In genomic region chr7:157138101-157138423, GRCh38 we compare ENCODE assay signal across 8 cellular contexts. TPM values are rescaled to one million over a fixed set of nuclear protein-coding genes. Genes with fewer than 3 reads are reported as not detected.
DNase-seq lines count a peak whose midpoint lies in the region; ATAC-seq and TF ChIP-seq lines count a peak whose summit lies in the region.

No MANE protein-coding gene starts in this region.

- no peak overlapping the region for H4K8ac ChIP-seq in mesendoderm (ENCODE audit: low read depth, low read length)

- H3K23ac ChIP-seq in mesendoderm (ENCODE audit: low read length): no peak overlapping the region

- H3K4me2 ChIP-seq in mesendoderm (ENCODE audit: low read length): peak overlapping the region; percentile 35

- peaks cover 11% of the 10 kb centered on the region for H3K36me3 ChIP-seq in left ventricle myocardium inferior
- no peaks in the 10 kb centered on the region for H3K36me3 ChIP-seq in body of pancreas (replicated peaks in 1 of 2; ENCODE audit: insufficient read depth in 1 of 2, low read depth in 2 of 2)
- H3K36me3 ChIP-seq in mesendoderm (ENCODE audit: control insufficient read depth, insufficient read depth, low read length): peaks cover 7% of the 10 kb centered on the region
- H3K36me3 ChIP-seq in uterus: no peaks in the 10 kb centered on the region

- TF ChIP-seq CTCF in left ventricle myocardium inferior (IDR thresholded peaks at IDR 0.05; ENCODE audit: borderline replicate concordance): no peak
- TF ChIP-seq CTCF in body of pancreas (IDR thresholded peaks at IDR 0.05): no peak
- no peak for TF ChIP-seq CTCF in uterus (IDR thresholded peaks at IDR 0.05)

- H2BK15ac ChIP-seq in mesendoderm (replicated peaks; ENCODE audit: low read depth): no peak overlapping the region

- peaks cover 38% of the 10 kb centered on the region for H3K79me2 ChIP-seq in mesendoderm (ENCODE audit: control insufficient read depth, insufficient read depth, low read length)

- H3K27me3 ChIP-seq in left ventricle myocardium inferior (ENCODE audit: low read depth) (no peaks in the 10 kb centered on the region), body of pancreas (no peaks in the 10 kb centered on the region), mesendoderm (ENCODE audit: insufficient read depth, low read length, poor library complexity) (no peaks in the 10 kb centered on the region), uterus (no peaks in the 10 kb centered on the region)

- DNase-seq in left ventricle myocardium inferior (no peak), Right ventricle myocardium superior (no peak), body of pancreas (no peak), mesendoderm (no peak), uterus (no peak), NCI-H345 treated with DMSO at 0.1 percent for 48 hours (lab: John Stamatoyannopoulos, UW; ENCODE audit: unreplicated experiment) (no peak)

- no peak overlapping the region for H2BK5ac ChIP-seq in mesendoderm (ENCODE audit: low read length)

- peaks cover 39% of the 10 kb centered on the region for H3K4me1 ChIP-seq in left ventricle myocardium inferior
- peaks cover 42% of the 10 kb centered on the region for H3K4me1 ChIP-seq in body of pancreas
- H3K4me1 ChIP-seq in mesendoderm (ENCODE audit: control insufficient read depth, low read depth, low read length): peaks cover 6% of the 10 kb centered on the region
- H3K4me1 ChIP-seq in uterus: peaks cover 1 to 12% of the 10 kb centered on the region in 2 donors

- TF ChIP-seq POLR2A in body of pancreas (IDR thresholded peaks at IDR 0.05) (no peak), uterus (IDR thresholded peaks at IDR 0.05) (no peak)

- H3K9ac ChIP-seq in mesendoderm (ENCODE audit: low read length): peak overlapping the region; percentile 62

- no peak overlapping the region for H2BK120ac ChIP-seq in mesendoderm (ENCODE audit: low read depth, low read length)

- H3K27ac ChIP-seq in left ventricle myocardium inferior (replicated peaks): peak overlapping the region; percentile 95
- peak overlapping the region; percentile 88 to 97 (median 94) for H3K27ac ChIP-seq in body of pancreas
- H3K27ac ChIP-seq in mesendoderm (ENCODE audit: low read depth, low read length): peak overlapping the region; percentile 72
- peak overlapping the region; percentile 84 to 95 for H3K27ac ChIP-seq in uterus

- H3K18ac ChIP-seq in mesendoderm (ENCODE audit: low read length): no peak overlapping the region

- ATAC-seq in Right ventricle myocardium superior (ENCODE audit: poor library complexity) (no peak), body of pancreas (no peak), HG02970 (IDR thresholded peaks at IDR 0.05; ENCODE audit: low FRiP score, unreplicated experiment) (no peak), HG03135 (IDR thresholded peaks at IDR 0.05; ENCODE audit: unreplicated experiment) (no peak)

- peak overlapping the region; percentile 77 for H3K4me3 ChIP-seq in left ventricle myocardium inferior
- H3K4me3 ChIP-seq in body of pancreas: peak overlapping the region in 1 of 2 donors; percentile 23
- H3K4me3 ChIP-seq in mesendoderm (ENCODE audit: low read length): peak overlapping the region; percentile 26
- peak overlapping the region; percentile 57 to 72 for H3K4me3 ChIP-seq in uterus

- H4K5ac ChIP-seq in mesendoderm (ENCODE audit: low read length): no peak overlapping the region

- intact Hi-C loops in left ventricle myocardium inferior (cut with micrococcal nuclease): no loop called here
- intact Hi-C loops in Right ventricle myocardium superior (cut with DNase I): no loop called here
- intact Hi-C loops in body of pancreas (cut with DNase I): loop anchor here (10.0 kb wide), 1 partner anchor 133 kb away; no protein-coding TSS in a partner anchor
- intact Hi-C loops in uterus (cut with DNase I; ENCODE audit: low total_unique reads): no loop called here

- H3K56ac ChIP-seq in mesendoderm (ENCODE audit: low read length): peak overlapping the region; percentile 92

- no peaks in the 10 kb centered on the region for H3K9me3 ChIP-seq in left ventricle myocardium inferior (replicated peaks)
- H3K9me3 ChIP-seq in body of pancreas: no peaks in the 10 kb centered on the region
- no peaks in the 10 kb centered on the region for H3K9me3 ChIP-seq in uterus

- 13 to 19% methylated on average over 5 of the region's 5 CpGs for whole genome bisulfite sequencing in body of pancreas, 2 donors
- WGBS in mesendoderm (ENCODE audit: extremely low coverage, insufficient coverage, low lambda C conversion rate): no CpG with 5 or more reads among the region's 5 CpGs

- no peak overlapping the region for H2AK5ac ChIP-seq in mesendoderm (ENCODE audit: low read length)

- H3K4ac ChIP-seq in mesendoderm (ENCODE audit: low read depth, low read length): no peak overlapping the region

- peaks cover 15% of the 10 kb centered on the region for H3K79me1 ChIP-seq in mesendoderm (ENCODE audit: low read length)

RNA-seq across cellular contexts. Expression of gene UBE3C, which starts 0.7 kb away (rescaled TPM):
- 50.2 TPM for total RNA-seq in left ventricle myocardium inferior
- 48.7 TPM for total RNA-seq in Right ventricle myocardium superior
- total RNA-seq in body of pancreas: 10 to 100 TPM; 35.8 to 35.9 TPM
- 37.4 TPM for polyA plus RNA-seq in mesendoderm (2013, experiment 1 of 2)
- polyA plus RNA-seq in mesendoderm (2013, experiment 2 of 2): 37.0 TPM
- 100 to 1,000 TPM in 2 of 4 donors, 10 to 100 TPM in 2; 54.1 to 121 (median 91.7) TPM for total RNA-seq in uterus
